In the genomic region with DNA sequence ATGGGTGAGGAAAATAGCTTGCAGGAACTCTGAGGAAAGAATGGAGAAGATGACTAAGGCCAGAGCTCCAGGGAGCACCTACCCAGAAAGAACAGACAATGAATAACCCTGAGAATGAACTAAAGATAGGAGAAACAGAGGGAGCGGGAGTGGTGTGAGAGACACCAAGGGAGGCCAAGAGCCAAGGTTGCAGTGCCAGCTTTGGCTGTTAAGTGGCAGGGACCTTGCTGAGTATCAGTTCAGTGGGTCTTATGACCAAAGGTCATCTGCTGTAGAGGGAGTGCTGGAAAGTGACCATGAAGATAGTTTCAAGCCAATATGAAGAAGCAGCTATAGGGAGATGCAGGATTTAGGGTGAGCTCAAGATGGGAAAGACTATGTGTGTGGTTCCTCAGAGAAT, we compare ENCODE assay signal across 20 cellular contexts. TPM values are rescaled to one million over a fixed set of nuclear protein-coding genes. Genes with fewer than 3 reads are reported as not detected.
"Had no signal": no experiment of that assay in that cellular context is flagged by ENCODE, and none has a peak within 500 bp of the region (broad histone marks: within the 10 kb centered on the region; RNA-seq: fewer than 3 reads in every experiment).

No MANE protein-coding gene starts in this region.

- H3K36me3 ChIP-seq: colonic mucosa, neural progenitor cell, ovary had no signal

- H3K27ac ChIP-seq: colonic mucosa, foreskin keratinocyte, left lung, neural progenitor cell, ovary, prostate gland, suprapubic skin, upper lobe of right lung, vagina had no signal

- H3K27me3 ChIP-seq: colonic mucosa, foreskin keratinocyte, left lung, neural progenitor cell, ovary, suprapubic skin, tibial artery, upper lobe of right lung, vagina had no signal

- H3K9ac ChIP-seq: neural progenitor cell had no signal

- H3K4me1 ChIP-seq: colonic mucosa, prostate gland had no signal

- H3K9me3 ChIP-seq: colonic mucosa, left lung, ovary, prostate gland, suprapubic skin, tibial artery, upper lobe of right lung, vagina had no signal

- DNase-seq: colonic mucosa; effector CD4-positive, alpha-beta T cell; erythroblast; foreskin keratinocyte; left lung; mesenchymal stem cell; naive thymus-derived CD4-positive, alpha-beta T cell; nucleus accumbens; ovary; small intestine; stimulated activated CD4-positive, alpha-beta T cell treated with anti-CD3 and anti-CD28 coated beads, Interleukin-12 subunit alpha, Interleukin-12 subunit beta, amount 100 ng/mL, for 4 hours; stimulated activated CD4-positive, alpha-beta T cell treated with anti-CD3 and anti-CD28 coated beads, Interleukin-2, amount 100 ng/mL, for 48 hours; stimulated activated naive CD4-positive, alpha-beta T cell treated with Interleukin-2 at 50 U/mL for 16 hours; upper lobe of right lung had no signal

- H3K4me2 ChIP-seq: neural progenitor cell had no signal

- ATAC-seq: foreskin keratinocyte; left lung; naive thymus-derived CD4-positive, alpha-beta T cell; upper lobe of right lung had no signal

- H3K4me3 ChIP-seq: colonic mucosa, left lung, lung, neural progenitor cell, ovary, prostate gland, suprapubic skin, tibial artery, upper lobe of right lung, vagina had no signal

RNA-seq across cellular contexts. Expression of a gene that starts 16.7 kb away (rescaled TPM):
- polyA plus RNA-seq: naive thymus-derived CD4-positive, alpha-beta T cell had no signal

RNA-seq across cellular contexts. Expression of a gene that starts 46.6 kb away (rescaled TPM):
- polyA plus RNA-seq: naive thymus-derived CD4-positive, alpha-beta T cell had no signal
